In the genomic region with DNA sequence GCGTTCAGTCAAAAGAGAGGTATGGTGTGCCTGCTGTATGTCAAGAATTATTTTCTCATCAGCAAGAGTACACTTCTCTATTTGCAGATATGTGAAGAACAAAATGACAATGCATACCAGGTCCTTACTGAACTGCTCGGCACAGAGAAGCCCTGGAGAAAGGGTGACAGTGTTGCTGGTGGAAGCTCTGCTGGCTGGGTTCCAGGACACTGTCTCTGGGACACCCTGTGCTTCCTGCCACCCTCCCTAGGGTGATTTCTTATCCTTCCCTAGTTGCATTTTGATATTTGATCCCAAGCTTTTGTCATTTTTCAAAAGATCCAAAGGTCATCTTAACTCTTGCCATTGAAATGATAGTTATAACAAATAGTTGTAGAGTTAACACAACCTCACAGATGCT, we compare ENCODE assay signal across 38 cellular contexts. TPM values are rescaled to one million over a fixed set of nuclear protein-coding genes. Genes with fewer than 3 reads are reported as not detected.
"Had no signal": no experiment of that assay in that cellular context is flagged by ENCODE, and none has a peak within 500 bp of the region (broad histone marks: within the 10 kb centered on the region; RNA-seq: fewer than 3 reads in every experiment).

No MANE protein-coding gene starts in this region.

- H3K9me3 ChIP-seq: MG63 had no signal

- H3K27me3 ChIP-seq: MG63 had no signal

- H3K9ac ChIP-seq: KMS-11 had no signal

- H3K4me3 ChIP-seq: MG63 had no signal

- H3K36me3 ChIP-seq: MG63 had no signal

- H3K4me2 ChIP-seq: KMS-11 had no signal

- DNase-seq: Karpas-422, Kasumi-1, MG63, MM.1S, MV-4-11, NCI-H1048, NCI-H1092, NCI-H1092 treated with DMSO at 0.1 percent for 48 hours, NCI-H1105, NCI-H1105 treated with DMSO at 0.1 percent for 48 hours, NCI-H1417, NCI-H1417 treated with DMSO at 0.1 percent for 48 hours, NCI-H1436, NCI-H1436 treated with DMSO at 0.1 percent for 48 hours, NCI-H146, NCI-H1694, NCI-H1694 treated with DMSO at 0.1 percent for 48 hours, NCI-H187, NCI-H187 treated with DMSO at 0.1 percent for 48 hours, NCI-H1930, NCI-H2029, NCI-H2029 treated with DMSO at 0.1 percent for 48 hours, NCI-H2081, NCI-H2081 treated with DMSO at 0.1 percent for 48 hours, NCI-H2107, NCI-H2171, NCI-H2171 treated with DMSO at 0.1 percent for 48 hours, NCI-H2227 treated with DMSO at 0.1 percent for 48 hours, NCI-H226, NCI-H345, NCI-H446, NCI-H446 treated with DMSO at 0.1 percent for 48 hours, NCI-H510A had no signal

- H3K27ac ChIP-seq: KMS-11 had no signal

RNA-seq across cellular contexts. Expression of gene CST5, which starts 8.3 kb away (rescaled TPM):
- total RNA-seq: LHCN-M2, M059J, MCF 10A, NCI-H460 had no signal
